1 cellular context compared by ENCODE assay signal in the genomic region with DNA sequence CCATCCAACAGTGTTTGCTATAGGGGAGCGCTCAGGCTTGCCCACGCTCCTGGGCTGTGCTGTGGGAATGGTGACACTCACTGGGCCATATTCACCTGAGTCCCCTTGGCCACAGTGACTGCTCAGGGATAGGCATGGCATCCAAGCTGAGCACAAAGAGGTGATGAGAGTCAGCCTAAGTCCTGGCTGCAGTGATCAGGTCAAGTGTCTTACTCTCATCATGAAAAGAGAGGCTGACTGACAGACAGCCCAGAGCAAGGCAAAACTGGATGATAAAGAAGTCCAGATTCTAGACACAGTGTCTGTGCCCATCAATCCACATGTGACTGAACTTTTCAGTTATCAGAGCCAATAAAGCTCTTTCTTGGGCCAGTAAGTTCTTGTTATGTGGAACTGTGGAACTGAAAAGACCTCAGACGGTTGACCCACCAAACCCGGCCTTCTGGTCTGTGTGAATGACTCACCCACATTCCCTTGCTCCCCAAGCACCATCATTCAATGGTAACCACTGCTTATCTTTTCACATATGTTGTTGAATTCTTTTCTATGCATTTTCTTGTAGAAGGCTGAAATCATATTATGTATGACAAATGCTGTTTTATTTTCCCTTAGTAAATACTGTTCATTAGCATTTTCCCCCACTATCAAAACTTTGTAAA.
A peak's percentile ranks its signal among the peaks of the same experiment; 100 is the strongest.
TF ChIP-seq lines count a peak whose summit lies in the region.

No MANE protein-coding gene starts in this region.

TF ChIP-seq in K562, 482 proteins besides CTCF, POLR2A, EP300 and RAD21 (continued from another document and continues in another):
- TF ChIP-seq, protein P1, sequence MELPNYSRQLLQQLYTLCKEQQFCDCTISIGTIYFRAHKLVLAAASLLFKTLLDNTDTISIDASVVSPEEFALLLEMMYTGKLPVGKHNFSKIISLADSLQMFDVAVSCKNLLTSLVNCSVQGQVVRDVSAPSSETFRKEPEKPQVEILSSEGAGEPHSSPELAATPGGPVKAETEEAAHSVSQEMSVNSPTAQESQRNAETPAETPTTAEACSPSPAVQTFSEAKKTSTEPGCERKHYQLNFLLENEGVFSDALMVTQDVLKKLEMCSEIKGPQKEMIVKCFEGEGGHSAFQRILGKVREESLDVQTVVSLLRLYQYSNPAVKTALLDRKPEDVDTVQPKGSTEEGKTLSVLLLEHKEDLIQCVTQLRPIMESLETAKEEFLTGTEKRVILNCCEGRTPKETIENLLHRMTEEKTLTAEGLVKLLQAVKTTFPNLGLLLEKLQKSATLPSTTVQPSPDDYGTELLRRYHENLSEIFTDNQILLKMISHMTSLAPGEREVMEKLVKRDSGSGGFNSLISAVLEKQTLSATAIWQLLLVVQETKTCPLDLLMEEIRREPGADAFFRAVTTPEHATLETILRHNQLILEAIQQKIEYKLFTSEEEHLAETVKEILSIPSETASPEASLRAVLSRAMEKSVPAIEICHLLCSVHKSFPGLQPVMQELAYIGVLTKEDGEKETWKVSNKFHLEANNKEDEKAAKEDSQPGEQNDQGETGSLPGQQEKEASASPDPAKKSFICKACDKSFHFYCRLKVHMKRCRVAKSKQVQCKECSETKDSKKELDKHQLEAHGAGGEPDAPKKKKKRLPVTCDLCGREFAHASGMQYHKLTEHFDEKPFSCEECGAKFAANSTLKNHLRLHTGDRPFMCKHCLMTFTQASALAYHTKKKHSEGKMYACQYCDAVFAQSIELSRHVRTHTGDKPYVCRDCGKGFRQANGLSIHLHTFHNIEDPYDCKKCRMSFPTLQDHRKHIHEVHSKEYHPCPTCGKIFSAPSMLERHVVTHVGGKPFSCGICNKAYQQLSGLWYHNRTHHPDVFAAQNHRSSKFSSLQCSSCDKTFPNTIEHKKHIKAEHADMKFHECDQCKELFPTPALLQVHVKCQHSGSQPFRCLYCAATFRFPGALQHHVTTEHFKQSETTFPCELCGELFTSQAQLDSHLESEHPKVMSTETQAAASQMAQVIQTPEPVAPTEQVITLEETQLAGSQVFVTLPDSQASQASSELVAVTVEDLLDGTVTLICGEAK (IDR thresholded peaks at IDR 0.05) = no peak
- TF ChIP-seq, protein P1 (CRISPR knock-in tag; IDR thresholded peaks at IDR 0.05) = no peak
- TF ChIP-seq KHSRP (IDR thresholded peaks at IDR 0.05) (no peak), ELF4 (CRISPR knock-in tag; IDR thresholded peaks at IDR 0.05) (no peak), RBM39 (optimal IDR thresholded peaks at IDR 0.05; ENCODE audit: low read depth, low read length) (no peak), FOXM1 (IDR thresholded peaks at IDR 0.05; ENCODE audit: low read depth) (no peak), FOXM1 (CRISPR knock-in tag; IDR thresholded peaks at IDR 0.05; ENCODE audit: low read depth) (no peak), BCLAF1 (IDR thresholded peaks at IDR 0.05; ENCODE audit: borderline replicate concordance in 1 of 2, control insufficient read depth in 1 of 2, low read depth in 2 of 2, low read length in 1 of 2) (no peak), HNRNPH1 (optimal IDR thresholded peaks at IDR 0.05; ENCODE audit: low read depth, low read length) (no peak), DPF2 (IDR thresholded peaks at IDR 0.05) (no peak), SOX6 (IDR thresholded peaks at IDR 0.05) (no peak), NRF1 (conservative IDR thresholded peaks at IDR 0.05 in 1 of 2, IDR thresholded peaks at IDR 0.05 in 1 of 2) (no peak), ETV5 (CRISPR knock-in tag; IDR thresholded peaks at IDR 0.05; ENCODE audit: low read depth) (no peak), PHF20 (IDR thresholded peaks at IDR 0.05; ENCODE audit: partially characterized antibody) (no peak), ZNF41 (CRISPR knock-in tag; conservative IDR thresholded peaks at IDR 0.05) (no peak), STAT5A (IDR thresholded peaks at IDR 0.05; ENCODE audit: borderline replicate concordance, low read length) (peak; percentile 58), DLX4 (CRISPR knock-in tag; IDR thresholded peaks at IDR 0.05) (no peak), TOE1 (IDR thresholded peaks at IDR 0.05; ENCODE audit: borderline replicate concordance) (no peak), TOE1 (CRISPR knock-in tag; IDR thresholded peaks at IDR 0.05; ENCODE audit: borderline replicate concordance, low read depth) (no peak), ZNF354B (CRISPR knock-in tag; IDR thresholded peaks at IDR 0.05) (no peak), ARID3A (IDR thresholded peaks at IDR 0.05; ENCODE audit: borderline replicate concordance, low read depth, low read length) (0 out of 2 replicates have a peak, but pooled peaks have one; percentile 7), MTA2 (IDR thresholded peaks at IDR 0.05; ENCODE audit: low read depth) (no peak), KDM2B (CRISPR knock-in tag; IDR thresholded peaks at IDR 0.05) (no peak), ZFP30 (CRISPR knock-in tag; IDR thresholded peaks at IDR 0.05; ENCODE audit: borderline replicate concordance) (no peak), HIVEP1 (CRISPR knock-in tag; IDR thresholded peaks at IDR 0.05) (no peak), TAF1 (IDR thresholded peaks at IDR 0.05; ENCODE audit: control insufficient read depth, extremely low read depth, insufficient read depth, low read length, severe bottlenecking) (no peak), RBM14 (IDR thresholded peaks at IDR 0.05; ENCODE audit: borderline replicate concordance, insufficient read depth, low read depth, low read length) (no peak), GABPB1 (CRISPR knock-in tag; IDR thresholded peaks at IDR 0.05) (peak; percentile 78; the same call in 1 of the 2 replicates), MLLT1 (IDR thresholded peaks at IDR 0.05) (no peak), ZNF184 (CRISPR knock-in tag; IDR thresholded peaks at IDR 0.05) (no peak), ZNF717 (CRISPR knock-in tag; IDR thresholded peaks at IDR 0.05) (0 out of 2 replicates have a peak, but pooled peaks have one; percentile 22), HMG20A (CRISPR knock-in tag; conservative IDR thresholded peaks at IDR 0.05) (no peak), HOXB6 (CRISPR knock-in tag; IDR thresholded peaks at IDR 0.05; ENCODE audit: borderline replicate concordance) (no peak), MECOM (CRISPR knock-in tag; IDR thresholded peaks at IDR 0.05) (peak; percentile 59; the same call in 1 of the 2 replicates), POLR3A (IDR thresholded peaks at IDR 0.05; ENCODE audit: borderline replicate concordance, extremely low read depth, insufficient read depth, insufficient read length) (no peak), KAT7 (CRISPR knock-in tag; IDR thresholded peaks at IDR 0.05; ENCODE audit: borderline replicate concordance) (no peak), ZNF121 (CRISPR knock-in tag; conservative IDR thresholded peaks at IDR 0.05) (no peak), ZBTB1 (CRISPR knock-in tag; IDR thresholded peaks at IDR 0.05; ENCODE audit: borderline replicate concordance, low read depth) (peak; percentile 38; the same call in 1 of the 2 replicates), DEAF1 (CRISPR knock-in tag; IDR thresholded peaks at IDR 0.05) (no peak), MED1 (CRISPR knock-in tag; IDR thresholded peaks at IDR 0.05; ENCODE audit: borderline replicate concordance) (no peak), DDX20 (tag; IDR thresholded peaks at IDR 0.05; ENCODE audit: low read depth) (no peak)
- TF ChIP-seq, protein P2, sequence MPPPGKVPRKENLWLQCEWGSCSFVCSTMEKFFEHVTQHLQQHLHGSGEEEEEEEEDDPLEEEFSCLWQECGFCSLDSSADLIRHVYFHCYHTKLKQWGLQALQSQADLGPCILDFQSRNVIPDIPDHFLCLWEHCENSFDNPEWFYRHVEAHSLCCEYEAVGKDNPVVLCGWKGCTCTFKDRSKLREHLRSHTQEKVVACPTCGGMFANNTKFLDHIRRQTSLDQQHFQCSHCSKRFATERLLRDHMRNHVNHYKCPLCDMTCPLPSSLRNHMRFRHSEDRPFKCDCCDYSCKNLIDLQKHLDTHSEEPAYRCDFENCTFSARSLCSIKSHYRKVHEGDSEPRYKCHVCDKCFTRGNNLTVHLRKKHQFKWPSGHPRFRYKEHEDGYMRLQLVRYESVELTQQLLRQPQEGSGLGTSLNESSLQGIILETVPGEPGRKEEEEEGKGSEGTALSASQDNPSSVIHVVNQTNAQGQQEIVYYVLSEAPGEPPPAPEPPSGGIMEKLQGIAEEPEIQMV (tag; conservative IDR thresholded peaks at IDR 0.05; ENCODE audit: low read depth) = no peak
